19 cellular contexts compared by ENCODE assay signal in genomic region chr7:120168066-120168465, GRCh38.
A peak's percentile ranks its signal among the peaks of the same experiment; 100 is the strongest.
DNase-seq lines count a peak whose midpoint lies in the region; ATAC-seq and TF ChIP-seq lines count a peak whose summit lies in the region.
"Had no signal": no experiment of that assay in that cellular context is flagged by ENCODE, and none has a peak within 500 bp of the region (broad histone marks: within the 10 kb centered on the region; RNA-seq: fewer than 3 reads in every experiment).

No MANE protein-coding gene starts in this region.

- H3K9me3 ChIP-seq in psoas muscle (no peaks in the 10 kb centered on the region), aorta (ENCODE audit: control insufficient read depth, low read length) (no peaks in the 10 kb centered on the region)
- H3K9me3 ChIP-seq: SK-N-SH had no signal

- H3K36me3 Mint-ChIP-seq in activated T-cell treated with anti-CD3 and anti-CD28 coated beads, Interleukin-2, amount 50 U/mL, for 72 hours (ENCODE audit: insufficient read depth in 2 of 2): no peaks in the 10 kb centered on the region
- H3K36me3 Mint-ChIP-seq: activated naive CD8-positive, alpha-beta T cell treated with anti-CD3 and anti-CD28 coated beads, Interleukin-2, amount 10 ng/mL, durations not matched to agents 7 days and 5 days; CD8-positive, alpha-beta memory T cell; naive thymus-derived CD4-positive, alpha-beta T cell had no signal

- H3K27ac ChIP-seq in psoas muscle (peak overlapping the region; percentile 54), aorta (ENCODE audit: low read depth in 1 of 2, low read length in 2 of 2) (peak overlapping the region in 1 of 2 donors; percentile 21)
- H3K27ac ChIP-seq: 22Rv1, epithelial cell of prostate had no signal

- intact Hi-C loops in Right ventricle myocardium inferior (cut with DNase I): no loop called here
- intact Hi-C loops in cardiac septum (cut with DNase I): no loop called here
- intact Hi-C loops in psoas muscle (cut with DNase I): no loop called here
- intact Hi-C loops in aorta (cut with DNase I): no loop called here

- no peak for DNase-seq in Right ventricle myocardium inferior (ENCODE audit: missing footprints)
- DNase-seq in cardiac septum (ENCODE audit: low spot score): no peak
- DNase-seq in fibroblast of mammary gland (ENCODE audit: low read depth): peak; percentile 95
- DNase-seq in psoas muscle: no peak
- no peak for DNase-seq in aorta
- no peak for DNase-seq in activated T-cell treated with anti-CD3 and anti-CD28 coated beads, Interleukin-2, amount 50 U/mL, for 72 hours
- DNase-seq in activated CD8-positive, alpha-beta memory T cell treated with anti-CD3 and anti-CD28 coated beads for 24 hours: no peak
- no peak for DNase-seq in activated T-cell treated with anti-CD3 and anti-CD28 coated beads, Interleukin-2, amount 50 U/mL, for 48 hours
- DNase-seq: activated CD4-positive, alpha-beta T cell treated with anti-CD3 and anti-CD28 coated beads, Interleukin-2, amount 50 U/mL, for 1 hour; activated naive CD8-positive, alpha-beta T cell treated with anti-CD3 and anti-CD28 coated beads, Interleukin-2, amount 10 ng/mL, durations not matched to agents 7 days and 5 days; activated T-cell treated with anti-CD3 and anti-CD28 coated beads, Interleukin-2, amount 50 U/mL, for 24 hours; CD8-positive, alpha-beta memory T cell; naive thymus-derived CD4-positive, alpha-beta T cell; NCI-H187 treated with DMSO at 0.1 percent for 48 hours; NCI-H524; SK-N-SH had no signal

- ATAC-seq in Right ventricle myocardium inferior: peak; percentile 79
- peak; percentile 27 to 72 (median 50) for ATAC-seq in psoas muscle
- ATAC-seq in aorta (ENCODE audit: low FRiP score): peak; percentile 71
- no peak for ATAC-seq in activated T-cell treated with anti-CD3 and anti-CD28 coated beads, Interleukin-2, amount 50 U/mL, for 72 hours (replicated peaks in 1 of 2)
- ATAC-seq: left lobe of liver; naive thymus-derived CD4-positive, alpha-beta T cell had no signal

- H3K27me3 Mint-ChIP-seq in activated T-cell treated with anti-CD3 and anti-CD28 coated beads, Interleukin-2, amount 50 U/mL, for 72 hours (ENCODE audit: low read depth): no peaks in the 10 kb centered on the region
- H3K27me3 Mint-ChIP-seq: activated naive CD8-positive, alpha-beta T cell treated with anti-CD3 and anti-CD28 coated beads, Interleukin-2, amount 10 ng/mL, durations not matched to agents 7 days and 5 days; activated T-cell treated with anti-CD3 and anti-CD28 coated beads, Interleukin-2, amount 50 U/mL, for 24 hours; naive thymus-derived CD4-positive, alpha-beta T cell had no signal

- no peak for TF ChIP-seq CTCF in fibroblast of mammary gland (conservative IDR thresholded peaks at IDR 0.05; ENCODE audit: control insufficient read depth, insufficient read depth, low read depth, low read length)
- TF ChIP-seq CTCF in psoas muscle (IDR thresholded peaks at IDR 0.05): no peak

- H3K27ac Mint-ChIP-seq in activated T-cell treated with anti-CD3 and anti-CD28 coated beads, Interleukin-2, amount 50 U/mL, for 72 hours: no peak overlapping the region
- H3K27ac Mint-ChIP-seq: activated naive CD8-positive, alpha-beta T cell treated with anti-CD3 and anti-CD28 coated beads, Interleukin-2, amount 10 ng/mL, durations not matched to agents 7 days and 5 days; activated T-cell treated with anti-CD3 and anti-CD28 coated beads, Interleukin-2, amount 50 U/mL, for 24 hours; CD8-positive, alpha-beta memory T cell; naive thymus-derived CD4-positive, alpha-beta T cell had no signal

- H3K4me3 ChIP-seq in fibroblast of mammary gland (ENCODE audit: control insufficient read depth, low read depth, low read length) (no peak overlapping the region), psoas muscle (no peak overlapping the region), aorta (ENCODE audit: low read length in 2 of 2) (no peak overlapping the region)

- no peak overlapping the region for H3K4me3 Mint-ChIP-seq in activated T-cell treated with anti-CD3 and anti-CD28 coated beads, Interleukin-2, amount 50 U/mL, for 72 hours
- H3K4me3 Mint-ChIP-seq: activated naive CD8-positive, alpha-beta T cell treated with anti-CD3 and anti-CD28 coated beads, Interleukin-2, amount 10 ng/mL, durations not matched to agents 7 days and 5 days; activated T-cell treated with anti-CD3 and anti-CD28 coated beads, Interleukin-2, amount 50 U/mL, for 24 hours; CD8-positive, alpha-beta memory T cell; naive thymus-derived CD4-positive, alpha-beta T cell had no signal

- H3K4me1 Mint-ChIP-seq in activated T-cell treated with anti-CD3 and anti-CD28 coated beads, Interleukin-2, amount 50 U/mL, for 72 hours (ENCODE audit: low read depth): no peaks in the 10 kb centered on the region
- H3K4me1 Mint-ChIP-seq: activated naive CD8-positive, alpha-beta T cell treated with anti-CD3 and anti-CD28 coated beads, Interleukin-2, amount 10 ng/mL, durations not matched to agents 7 days and 5 days; CD8-positive, alpha-beta memory T cell; naive thymus-derived CD4-positive, alpha-beta T cell had no signal

- WGBS in psoas muscle, 3 donors: 41 to 67% (median 44%) methylated on average over 4 of the region's 4 CpGs
- WGBS in aorta, 2 donors: 37 to 43% methylated on average over 4 of the region's 4 CpGs

- H3K36me3 ChIP-seq in psoas muscle (ENCODE audit: insufficient read depth in 1 of 2, low read depth in 1 of 2) (no peaks in the 10 kb centered on the region), aorta (ENCODE audit: control insufficient read depth in 1 of 2, insufficient read depth in 2 of 2, low read length in 1 of 2) (no peaks in the 10 kb centered on the region)

- H3K9me3 Mint-ChIP-seq in activated T-cell treated with anti-CD3 and anti-CD28 coated beads, Interleukin-2, amount 50 U/mL, for 72 hours: peaks cover 2 to 8% of the 10 kb centered on the region in 2 donors
- H3K9me3 Mint-ChIP-seq: activated naive CD8-positive, alpha-beta T cell treated with anti-CD3 and anti-CD28 coated beads, Interleukin-2, amount 10 ng/mL, durations not matched to agents 7 days and 5 days had no signal

- H3K4me1 ChIP-seq in psoas muscle (peaks cover 7% of the 10 kb centered on the region), aorta (ENCODE audit: control insufficient read depth in 1 of 2, insufficient read depth in 2 of 2, low read length in 2 of 2) (peaks cover 0 to 2% of the 10 kb centered on the region in 2 donors)

- no peaks in the 10 kb centered on the region for H3K27me3 ChIP-seq in psoas muscle (ENCODE audit: insufficient read depth in 3 of 3, low read length in 2 of 3)
- H3K27me3 ChIP-seq in aorta (ENCODE audit: control insufficient read depth in 1 of 2, insufficient read depth in 2 of 2, low read length in 1 of 2): no peaks in the 10 kb centered on the region

Comparison
In these comparisons a context has a peak if more than half of its experiments do, and no peak if none do; other contexts are left out.
1. ATAC-seq: peak in Right ventricle myocardium inferior (single experiment), psoas muscle (4 of 4) and aorta (single experiment); none in activated T-cell treated with anti-CD3 and anti-CD28 coated beads, Interleukin-2, amount 50 U/mL, for 72 hours (0 of 2).